ENCODE assay signal across 13 cellular contexts in genomic region chr9:125821078-125821477, GRCh38.
DNase-seq lines count a peak whose midpoint lies in the region; ATAC-seq and TF ChIP-seq lines count a peak whose summit lies in the region.
"Had no signal": no experiment of that assay in that cellular context is flagged by ENCODE, and none has a peak within 500 bp of the region (broad histone marks: within the 10 kb centered on the region; RNA-seq: fewer than 3 reads in every experiment).

No MANE protein-coding gene starts in this region.

- peak overlapping the region; percentile 58 for H3K27ac ChIP-seq in left ventricle myocardium inferior (replicated peaks)

- peak overlapping the region; percentile 57 for H3K27ac Mint-ChIP-seq in stimulated activated memory B cell treated with anti-CD40 and anti-IgM and Interleukin-4, amounts not matched to agents 10 μg/mL and 1 μg/mL and 100 μg/mL, for 72 hours
- H3K27ac Mint-ChIP-seq: GM23338 had no signal

- H3K36me3 ChIP-seq in left ventricle myocardium inferior (no peaks in the 10 kb centered on the region), endocrine pancreas (ENCODE audit: control insufficient read depth, insufficient read depth, low read length) (no peaks in the 10 kb centered on the region)

- no peaks in the 10 kb centered on the region for H3K27me3 ChIP-seq in left ventricle myocardium inferior (ENCODE audit: low read depth)
- H3K27me3 ChIP-seq in endocrine pancreas (ENCODE audit: control insufficient read depth, insufficient read depth, low read length), result no peaks in the 10 kb centered on the region

- H3K9me3 ChIP-seq in left ventricle myocardium inferior (replicated peaks), result no peaks in the 10 kb centered on the region
- no peaks in the 10 kb centered on the region for H3K9me3 ChIP-seq in endocrine pancreas (ENCODE audit: control insufficient read depth, low read length)

- H3K27me3 Mint-ChIP-seq in stimulated activated memory B cell treated with anti-CD40 and anti-IgM and Interleukin-4, amounts not matched to agents 10 μg/mL and 1 μg/mL and 100 μg/mL, for 72 hours, result no peaks in the 10 kb centered on the region

- H3K4me1 ChIP-seq in left ventricle myocardium inferior (peaks cover 32% of the 10 kb centered on the region), endocrine pancreas (ENCODE audit: control insufficient read depth, insufficient read depth, low read length) (peaks cover 40% of the 10 kb centered on the region)

- H3K9me3 Mint-ChIP-seq in stimulated activated memory B cell treated with anti-CD40 and anti-IgM and Interleukin-4, amounts not matched to agents 10 μg/mL and 1 μg/mL and 100 μg/mL, for 72 hours, result no peaks in the 10 kb centered on the region
- H3K9me3 Mint-ChIP-seq: GM23338 had no signal

- no peak overlapping the region for H3K9ac ChIP-seq in endocrine pancreas (ENCODE audit: control insufficient read depth, insufficient read depth, low read length)

- H3K4me3 ChIP-seq in left ventricle myocardium inferior, result peak overlapping the region; percentile 39
- H3K4me3 ChIP-seq in endocrine pancreas (ENCODE audit: control insufficient read depth, insufficient read depth, low read length), result peak overlapping the region; percentile 85
- H3K4me3 ChIP-seq: GM23338 had no signal

- intact Hi-C loops in left ventricle myocardium inferior (cut with micrococcal nuclease), result no loop called here
- intact Hi-C loops in left cardiac atrium (cut with DNase I), result no loop called here

- no peak for TF ChIP-seq CTCF in left ventricle myocardium inferior (IDR thresholded peaks at IDR 0.05; ENCODE audit: borderline replicate concordance)

- H3K4me1 Mint-ChIP-seq in stimulated activated memory B cell treated with anti-CD40 and anti-IgM and Interleukin-4, amounts not matched to agents 10 μg/mL and 1 μg/mL and 100 μg/mL, for 72 hours, result peaks cover 20% of the 10 kb centered on the region

- peaks cover 5% of the 10 kb centered on the region for H3K36me3 Mint-ChIP-seq in stimulated activated memory B cell treated with anti-CD40 and anti-IgM and Interleukin-4, amounts not matched to agents 10 μg/mL and 1 μg/mL and 100 μg/mL, for 72 hours

- no peak for DNase-seq in left ventricle myocardium inferior
- no peak for DNase-seq in left cardiac atrium
- DNase-seq in GF-D8 (lab: John Stamatoyannopoulos, UW), result no peak
- no peak for DNase-seq in Ammon's horn (ENCODE audit: low spot score)
- DNase-seq: activated T-cell treated with anti-CD3 and anti-CD28 coated beads for 4 hours, NCI-H1694 treated with DMSO at 0.1 percent for 48 hours, NCI-H774 had no signal

- no peak for ATAC-seq in left cardiac atrium
- peak; percentile 59 for ATAC-seq in HG03354 (IDR thresholded peaks at IDR 0.05; ENCODE audit: poor library complexity, severe bottlenecking, unreplicated experiment)
- ATAC-seq in stimulated activated memory B cell treated with anti-CD40 and anti-IgM and Interleukin-4, amounts not matched to agents 10 μg/mL and 1 μg/mL and 100 μg/mL, for 72 hours, result no peak
- ATAC-seq in HG02588 (IDR thresholded peaks at IDR 0.05; ENCODE audit: unreplicated experiment), result no peak
- ATAC-seq: esophagus mucosa, GM23338 had no signal

- H3K4me3 Mint-ChIP-seq in stimulated activated memory B cell treated with anti-CD40 and anti-IgM and Interleukin-4, amounts not matched to agents 10 μg/mL and 1 μg/mL and 100 μg/mL, for 72 hours, result peak overlapping the region; percentile 36
- H3K4me3 Mint-ChIP-seq: GM23338 had no signal
